ENCODE assay signal across 8 cellular contexts in the genomic region with DNA sequence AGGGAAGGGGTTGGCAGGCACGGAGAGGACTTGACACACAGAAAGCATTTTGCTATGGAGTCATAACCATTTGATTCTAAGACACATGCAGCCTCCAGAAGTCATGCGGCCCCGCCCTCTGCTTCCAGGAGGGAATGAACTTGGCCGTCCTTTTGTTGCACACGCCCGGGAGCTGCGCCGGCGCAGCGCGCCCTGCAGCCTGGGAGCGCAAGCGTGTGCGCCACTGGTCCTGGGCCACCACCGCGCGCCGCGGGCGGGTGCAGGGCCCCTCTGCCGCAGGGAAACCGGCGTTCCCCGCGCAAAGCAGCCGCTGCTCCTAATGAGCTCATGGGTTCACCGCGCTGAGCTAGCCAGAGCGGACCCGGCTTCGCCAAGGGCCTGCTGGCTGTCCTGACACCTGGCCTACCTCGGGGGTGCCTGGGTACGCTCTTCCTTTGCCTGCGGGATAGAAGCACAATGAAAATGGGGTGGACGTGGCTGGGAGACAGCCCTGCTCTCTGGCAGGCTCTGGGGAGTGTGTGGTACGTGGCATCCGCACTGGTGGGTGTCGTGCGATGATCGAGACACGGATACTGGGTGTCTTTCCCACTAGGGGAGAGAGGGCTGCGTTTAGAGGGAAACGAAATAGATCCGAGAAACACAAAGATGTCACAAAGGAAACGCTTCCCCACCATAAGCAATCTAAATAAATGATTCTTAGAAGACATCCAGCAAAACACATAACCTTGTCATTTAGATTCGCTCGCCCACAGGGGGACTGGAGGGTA. TPM values are rescaled to one million over a fixed set of nuclear protein-coding genes. Genes with fewer than 3 reads are reported as not detected.
DNase-seq lines count a peak whose midpoint lies in the region; ATAC-seq and TF ChIP-seq lines count a peak whose summit lies in the region.

No MANE protein-coding gene starts in this region.

- H3K4me3 ChIP-seq in CD8-positive, alpha-beta T cell (ENCODE audit: low read depth, low read length): peak overlapping the region; percentile 60
- H3K4me3 ChIP-seq in HFF-Myc (replicated peaks; ENCODE audit: low read depth, low read length) (peak overlapping the region; percentile 62), OCI-LY1 (ENCODE audit: low read depth, low read length, poor library complexity, severe bottlenecking) (peak overlapping the region; percentile 57), adipocyte (ENCODE audit: low read length) (peak overlapping the region; percentile 85), neuron (ENCODE audit: low read length) (peak overlapping the region; percentile 56), aorta (ENCODE audit: low read length in 2 of 2) (peak overlapping the region; percentile 60 to 61)

- peak overlapping the region; percentile 42; the same call in 1 of the 2 replicates for H3K9ac ChIP-seq in OCI-LY1 (ENCODE audit: low read length)
- peak overlapping the region; percentile 74 for H3K9ac ChIP-seq in adipocyte (ENCODE audit: low read length)

- no peak for TF ChIP-seq CTCF in CD8-positive, alpha-beta T cell (IDR thresholded peaks at IDR 0.05)
- TF ChIP-seq CTCF in HFF-Myc (IDR thresholded peaks at IDR 0.05; ENCODE audit: low read depth, low read length, missing control alignments): no peak
- no peak for TF ChIP-seq CTCF in OCI-LY1 (IDR thresholded peaks at IDR 0.05; ENCODE audit: low read length)

- no peaks in the 10 kb centered on the region for H3K36me3 Mint-ChIP-seq in CD8-positive, alpha-beta T cell

- H2AFZ ChIP-seq in OCI-LY1 (ENCODE audit: low read length): no peak overlapping the region
- H2AFZ ChIP-seq in neuron (ENCODE audit: low read depth, low read length): peak overlapping the region; percentile 86

- no peaks in the 10 kb centered on the region for H3K9me3 Mint-ChIP-seq in CD8-positive, alpha-beta T cell

- no peaks in the 10 kb centered on the region for H3K36me3 ChIP-seq in CD8-positive, alpha-beta T cell (ENCODE audit: insufficient read depth, low read length)
- H3K36me3 ChIP-seq in OCI-LY1 (ENCODE audit: insufficient read depth, low read length) (no peaks in the 10 kb centered on the region), adipocyte (ENCODE audit: control insufficient read depth, insufficient read depth, low read length, severe bottlenecking) (no peaks in the 10 kb centered on the region), neuron (ENCODE audit: insufficient read depth, low read length) (no peaks in the 10 kb centered on the region), aorta (ENCODE audit: control insufficient read depth in 1 of 2, insufficient read depth in 2 of 2, low read length in 1 of 2) (no peaks in the 10 kb centered on the region)

- no peaks in the 10 kb centered on the region for H3K79me2 ChIP-seq in OCI-LY1 (ENCODE audit: insufficient read depth, low read length)

- ATAC-seq in CD8-positive, alpha-beta T cell: peak; percentile 23
- ATAC-seq in Right ventricle myocardium inferior (peak; percentile 95), aorta (ENCODE audit: low FRiP score) (peak; percentile 90), GM21447 (IDR thresholded peaks at IDR 0.05; ENCODE audit: unreplicated experiment) (no peak)

- WGBS in aorta, 2 donors: 0% methylated on average over 46 to 47 of the region's 47 CpGs

- no peaks in the 10 kb centered on the region for H3F3A ChIP-seq in OCI-LY1 (ENCODE audit: insufficient read depth, low read length)

- H3K27me3 Mint-ChIP-seq in CD8-positive, alpha-beta T cell (ENCODE audit: low read depth): peaks cover 45% of the 10 kb centered on the region

- intact Hi-C loops in CD8-positive, alpha-beta T cell (cut with DNase I, micrococcal nuclease): loop anchor here (1.0 kb wide), 3 partner anchors 22 to 193 kb away; no protein-coding TSS in a partner anchor
- intact Hi-C loops in Right ventricle myocardium inferior (cut with DNase I): loop anchor here (1.0 to 2.0 kb wide), 3 partner anchors 51 to 193 kb away; no protein-coding TSS in a partner anchor
- intact Hi-C loops in aorta (cut with DNase I): no loop called here

- POLR2A ChIA-PET in CD8-positive, alpha-beta T cell (lab: Charles Lee): interaction anchor here (0.6 kb wide), 1 partner anchor 74 kb away, joined by 4 read pairs; no protein-coding TSS in a partner anchor

- peaks cover 5% of the 10 kb centered on the region for H3K4me1 ChIP-seq in CD8-positive, alpha-beta T cell (ENCODE audit: insufficient read depth, low read length)
- H3K4me1 ChIP-seq in OCI-LY1 (ENCODE audit: insufficient read depth, low read length, severe bottlenecking) (peaks cover 11% of the 10 kb centered on the region), adipocyte (ENCODE audit: control insufficient read depth, insufficient read depth, low read length) (peaks cover 17% of the 10 kb centered on the region), neuron (ENCODE audit: insufficient read depth, low read length) (peaks cover 16% of the 10 kb centered on the region), aorta (ENCODE audit: control insufficient read depth in 1 of 2, insufficient read depth in 2 of 2, low read length in 2 of 2) (no peaks in the 10 kb centered on the region)

- peak in 2 of 7 experiments; percentile 12 to 49 for DNase-seq in CD8-positive, alpha-beta T cell
- no peak for DNase-seq in HFF-Myc (ENCODE audit: extremely low read depth, low read depth)
- peak; percentile 90 for DNase-seq in adipocyte (ENCODE audit: low read depth)
- DNase-seq in Right ventricle myocardium inferior (ENCODE audit: missing footprints): peak; percentile 88
- DNase-seq in aorta: peak; percentile 84 to 92

- no peaks in the 10 kb centered on the region for H4K20me1 ChIP-seq in OCI-LY1 (ENCODE audit: insufficient read depth, low read length)

- no peaks in the 10 kb centered on the region for H3K9me2 ChIP-seq in OCI-LY1 (ENCODE audit: low read depth, low read length)

- no peak overlapping the region for H3K27ac Mint-ChIP-seq in CD8-positive, alpha-beta T cell

- H3K27me3 ChIP-seq in CD8-positive, alpha-beta T cell (ENCODE audit: insufficient read depth, low read length): peaks cover 12% of the 10 kb centered on the region
- H3K27me3 ChIP-seq in OCI-LY1 (ENCODE audit: insufficient read depth, low read length) (no peaks in the 10 kb centered on the region), adipocyte (replicated peaks; ENCODE audit: control insufficient read depth, insufficient read depth, low read length) (no peaks in the 10 kb centered on the region), neuron (ENCODE audit: insufficient read depth, low read length) (no peaks in the 10 kb centered on the region), aorta (ENCODE audit: control insufficient read depth in 1 of 2, insufficient read depth in 2 of 2, low read length in 1 of 2) (no peaks in the 10 kb centered on the region)

- H3K9me3 ChIP-seq in CD8-positive, alpha-beta T cell (ENCODE audit: low read length): no peaks in the 10 kb centered on the region
- H3K9me3 ChIP-seq in OCI-LY1 (ENCODE audit: low read length) (no peaks in the 10 kb centered on the region), adipocyte (ENCODE audit: control insufficient read depth, low read length) (no peaks in the 10 kb centered on the region), neuron (ENCODE audit: low read length) (no peaks in the 10 kb centered on the region), aorta (ENCODE audit: control insufficient read depth, low read length) (no peaks in the 10 kb centered on the region)

- peaks cover 14% of the 10 kb centered on the region for H3K4me1 Mint-ChIP-seq in CD8-positive, alpha-beta T cell (ENCODE audit: low read depth)

- H3K4me2 ChIP-seq in OCI-LY1 (ENCODE audit: low read length): peak overlapping the region; percentile 72

- CTCF ChIA-PET in CD8-positive, alpha-beta T cell (lab: Charles Lee): interaction anchor here (5.3 kb wide), 1 partner anchor 193 kb away, joined by 67 read pairs; no protein-coding TSS in a partner anchor

- peak overlapping the region; percentile 90 for H3K4me3 Mint-ChIP-seq in CD8-positive, alpha-beta T cell

- no peak overlapping the region for H3K27ac ChIP-seq in CD8-positive, alpha-beta T cell (ENCODE audit: low read depth, low read length)
- no peak overlapping the region for H3K27ac ChIP-seq in OCI-LY1 (ENCODE audit: low read depth, low read length, poor library complexity, severe bottlenecking)
- H3K27ac ChIP-seq in aorta (ENCODE audit: low read depth in 1 of 2, low read length in 2 of 2): peak overlapping the region in 1 of 2 donors; percentile 2

RNA-seq across cellular contexts. Expression of gene MICAL3, which starts 0.7 kb away (rescaled TPM):
- total RNA-seq in CD8-positive, alpha-beta T cell: 10 to 100 TPM in 1 of 2 experiments, 1 to 10 TPM in 1; 7.0 to 11.7 TPM
- total RNA-seq in Right ventricle myocardium inferior (85.7 TPM), aorta (100 to 1,000 TPM; 114 to 123 TPM)
- polyA plus RNA-seq in aorta: 10 to 100 TPM in 1 of 2 donors, 1 to 10 TPM in 1; 3.9 to 15.0 TPM

RNA-seq across cellular contexts. Expression of gene PEX26, which starts 54.1 kb away (rescaled TPM):
- 10 to 100 TPM; 22.5 to 23.0 TPM for total RNA-seq in CD8-positive, alpha-beta T cell
- total RNA-seq in Right ventricle myocardium inferior (19.4 TPM), aorta (10 to 100 TPM; 28.5 to 34.1 TPM)
- 10 to 100 TPM; 10.9 to 14.5 TPM for polyA plus RNA-seq in aorta

Comparison
In these comparisons a context has a peak if more than half of its experiments do, and no peak if none do; other contexts are left out.
1. intact Hi-C loops: an anchor here in CD8-positive, alpha-beta T cell (1.0 kb wide) and Right ventricle myocardium inferior (1.0 to 2.0 kb wide); none called in aorta.